ENCODE assay signal across 26 cellular contexts in genomic region chr9:17121264-17121663, GRCh38. TPM values are rescaled to one million over a fixed set of nuclear protein-coding genes. Genes with fewer than 3 reads are reported as not detected.
DNase-seq lines count a peak whose midpoint lies in the region; ATAC-seq, FAIRE-seq and TF ChIP-seq lines count a peak whose summit lies in the region.
"Had no signal": no experiment of that assay in that cellular context is flagged by ENCODE, and none has a peak within 500 bp of the region (broad histone marks: within the 10 kb centered on the region; RNA-seq: fewer than 3 reads in every experiment).

No MANE protein-coding gene starts in this region.

- no peak overlapping the region for H3K4ac ChIP-seq in H9 (ENCODE audit: low read depth, low read length)
- H3K4ac ChIP-seq in H1 (replicated peaks; ENCODE audit: insufficient read length, low read depth, low read length): no peak overlapping the region

- no peaks in the 10 kb centered on the region; the same call in 1 of the 2 replicates for H3K27me3 Mint-ChIP-seq in H9 (ENCODE audit: low read depth)
- H3K27me3 Mint-ChIP-seq: CD4-positive, CD25-positive, alpha-beta regulatory T cell; CD8-positive, alpha-beta memory T cell had no signal

- H4K20me1 ChIP-seq in H9 (ENCODE audit: control insufficient read depth, insufficient read depth, insufficient read length) (no peaks in the 10 kb centered on the region), H1 (replicated peaks in 1 of 2; ENCODE audit: control insufficient read depth in 1 of 2, insufficient read depth in 2 of 2, low read length in 2 of 2) (no peaks in the 10 kb centered on the region)

- TF ChIP-seq EP300 in H1 (IDR thresholded peaks at IDR 0.05; ENCODE audit: borderline replicate concordance in 1 of 2, low read depth in 2 of 2, low read length in 2 of 2): no peak

- no peak overlapping the region for H2BK12ac ChIP-seq in H9 (ENCODE audit: insufficient read length, low read depth, low read length)
- H2BK12ac ChIP-seq in H1 (ENCODE audit: low read depth, low read length): no peak overlapping the region

- H4K91ac ChIP-seq in H9 (ENCODE audit: insufficient read length, low read depth, low read length) (no peak overlapping the region), H1 (replicated peaks; ENCODE audit: insufficient read length, low read length) (no peak overlapping the region)

- no CpG with 5 or more reads among the region's 2 CpGs for WGBS in H9 (ENCODE audit: extremely low coverage, insufficient read length, low lambda C conversion rate)
- WGBS in H1 (ENCODE audit: extremely low coverage in 1 of 2, insufficient coverage in 1 of 2, insufficient read length in 1 of 2, insufficient replicate concordance in 2 of 2, low coverage in 1 of 2, low lambda C conversion rate in 2 of 2, missing lambda C conversion rate in 1 of 2), 2 experiments: 63% methylated on average over 2 of the region's 2 CpGs; no CpG with 5 or more reads in 1 of the 2 experiments

- H3K27ac ChIP-seq in H9 (ENCODE audit: insufficient read length, low read depth, low read length) (no peak overlapping the region), H1 (ENCODE audit: low read depth, low read length) (no peak overlapping the region), Peyer's patch (no peak overlapping the region)
- H3K27ac ChIP-seq: GM23248 had no signal

- no peak overlapping the region for H2AK5ac ChIP-seq in H9 (ENCODE audit: insufficient read length, low read length)
- no peak overlapping the region for H2AK5ac ChIP-seq in H1 (ENCODE audit: low read depth, low read length)

- peak; percentile 36 for FAIRE-seq in H1 (lab: Jason Lieb, UNC)
- FAIRE-seq: A204.1, G401.6, GM12891, GM19239, HTR-8/SVneo, K562 had no signal

- H3K23me2 ChIP-seq in H9 (ENCODE audit: insufficient read length, low read depth, low read length, poor library complexity, severe bottlenecking): no peaks in the 10 kb centered on the region
- H3K23me2 ChIP-seq in H1 (ENCODE audit: low read depth, low read length): no peaks in the 10 kb centered on the region; the same call in 1 of the 2 replicates

- peaks cover 2 to 3% of the 10 kb centered on the region in 2 experiments; a peak in 1 of 5 replicates for H3K9me3 Mint-ChIP-seq in H9

- H3K4me3 ChIP-seq in H1 (ENCODE audit: extremely low read depth in 1 of 4, insufficient read depth in 2 of 4, low read depth in 3 of 4, low read length in 4 of 4) (no peak overlapping the region), Peyer's patch (no peak overlapping the region)
- H3K4me3 ChIP-seq: GM23248, K562 had no signal

- H4K8ac ChIP-seq in H9 (replicated peaks; ENCODE audit: insufficient read length, low read depth, low read length): no peak overlapping the region
- no peak overlapping the region for H4K8ac ChIP-seq in H1 (ENCODE audit: extremely low read depth, insufficient read depth, low read length)

- no peak overlapping the region for H3K14ac ChIP-seq in H9 (ENCODE audit: insufficient read depth, low read length)
- H3K14ac ChIP-seq in H1 (ENCODE audit: insufficient read length): no peak overlapping the region

- no peak overlapping the region for H2BK120ac ChIP-seq in H9 (ENCODE audit: low read depth, low read length, poor library complexity, severe bottlenecking)
- no peak overlapping the region for H2BK120ac ChIP-seq in H1 (replicated peaks; ENCODE audit: low read depth, low read length)

- peak; percentile 32 for DNase-seq in H9
- DNase-seq in H1 (ENCODE audit: low read depth in 1 of 2, low spot score in 2 of 2): no peak
- peak; percentile 17 for DNase-seq in iPS-NIHi11 (ENCODE audit: low spot score)
- no peak for DNase-seq in nucleus accumbens (lab: John Stamatoyannopoulos, UW)
- DNase-seq in Peyer's patch: no peak
- DNase-seq in SHP77 (lab: John Stamatoyannopoulos, UW): no peak
- DNase-seq: ACHN; BE2C; C1 segment of cervical spinal cord; CD4-positive, CD25-positive, alpha-beta regulatory T cell; CD8-positive, alpha-beta memory T cell; COR-L47; DMS 273 treated with DMSO at 0.1 percent for 48 hours; DMS53; DND-41; EL; GM23248; IMR-90 had no signal

- no peak overlapping the region for H3K4me2 ChIP-seq in H9 (ENCODE audit: insufficient read depth, insufficient read length, low read length)
- H3K4me2 ChIP-seq in H1 (ENCODE audit: insufficient read depth in 1 of 2, low read depth in 2 of 2, low read length in 2 of 2): no peak overlapping the region

- no peak overlapping the region for H2AFZ ChIP-seq in H9 (ENCODE audit: low read length)
- no peak overlapping the region for H2AFZ ChIP-seq in H1 (ENCODE audit: low read length)
- H2AFZ ChIP-seq: GM23248 had no signal

- H2BK5ac ChIP-seq in H9 (ENCODE audit: insufficient read length, low read length) (no peak overlapping the region), H1 (ENCODE audit: low read depth, low read length) (no peak overlapping the region)

- H3K9me3 ChIP-seq in H9 (ENCODE audit: control insufficient read depth, low read depth, low read length): no peaks in the 10 kb centered on the region
- H3K9me3 ChIP-seq in H1 (ENCODE audit: insufficient read depth in 2 of 2, low read depth in 1 of 2, low read length in 1 of 2): no peaks in the 10 kb centered on the region
- H3K9me3 ChIP-seq in Peyer's patch: no peaks in the 10 kb centered on the region
- H3K9me3 ChIP-seq: BE2C had no signal

- H3K79me2 ChIP-seq in H9 (ENCODE audit: insufficient read depth, low read length) (no peaks in the 10 kb centered on the region), H1 (ENCODE audit: control insufficient read depth in 1 of 2, insufficient read depth in 2 of 2, low read length in 2 of 2) (no peaks in the 10 kb centered on the region)

- H3K9ac ChIP-seq in H9 (ENCODE audit: extremely low read depth, insufficient read length, low read length) (no peak overlapping the region), H1 (replicated peaks in 1 of 4; ENCODE audit: extremely low read depth in 1 of 4, low read depth in 3 of 4, low read length in 3 of 4) (no peak overlapping the region)
- H3K9ac ChIP-seq: GM23248 had no signal

- H3K56ac ChIP-seq in H9 (ENCODE audit: insufficient read length, low read depth, low read length): no peak overlapping the region
- no peak overlapping the region for H3K56ac ChIP-seq in H1 (replicated peaks; ENCODE audit: insufficient read length, low read depth, low read length)

- CTCF ChIA-PET in H1 (lab: Charles Lee; ENCODE audit: partially characterized antibody): interaction anchor here (0.8 to 1.2 kb wide), 2 partner anchors 282 to 340 kb away, joined by 3 read pairs; no protein-coding TSS in a partner anchor

- H3K27me3 ChIP-seq in H9 (ENCODE audit: insufficient read depth, low read length) (no peaks in the 10 kb centered on the region), H1 (replicated peaks in 1 of 4; ENCODE audit: control insufficient read depth in 3 of 4, extremely low read depth in 1 of 4, insufficient read depth in 3 of 4, low read length in 3 of 4) (no peaks in the 10 kb centered on the region), Peyer's patch (no peaks in the 10 kb centered on the region)
- H3K27me3 ChIP-seq: BE2C had no signal

- H3K27ac Mint-ChIP-seq in H9: peak overlapping the region in 1 of 3 experiments; percentile 1; a peak in 1 of 7 replicates
- H3K27ac Mint-ChIP-seq: CD4-positive, CD25-positive, alpha-beta regulatory T cell; CD8-positive, alpha-beta memory T cell had no signal

- no peak for ATAC-seq in GM21390 (IDR thresholded peaks at IDR 0.05; ENCODE audit: unreplicated experiment)
- ATAC-seq: HCT116, K562 had no signal

- H4K5ac ChIP-seq in H9 (ENCODE audit: insufficient read length, low read depth, low read length) (no peak overlapping the region), H1 (ENCODE audit: insufficient read length, low read depth, low read length) (no peak overlapping the region)

- TF ChIP-seq CTCF in H9 (conservative IDR thresholded peaks at IDR 0.05): no peak
- no peak for TF ChIP-seq CTCF in H1 (IDR thresholded peaks at IDR 0.05; ENCODE audit: control extremely low read depth in 1 of 3, insufficient read depth in 1 of 3, low read depth in 1 of 3, low read length in 3 of 3)
- no peak for TF ChIP-seq CTCF in Peyer's patch (IDR thresholded peaks at IDR 0.05)

- no peak overlapping the region for H3K4me3 Mint-ChIP-seq in H9
- H3K4me3 Mint-ChIP-seq: CD4-positive, CD25-positive, alpha-beta regulatory T cell; CD8-positive, alpha-beta memory T cell had no signal

- H3K23ac ChIP-seq in H9 (ENCODE audit: insufficient read length, low read depth, low read length) (no peak overlapping the region), H1 (ENCODE audit: insufficient read length) (no peak overlapping the region)

- no peak overlapping the region for H3T11ph ChIP-seq in H9 (ENCODE audit: low read length)

- POLR2A ChIA-PET in H1 (lab: Charles Lee; ENCODE audit: partially characterized antibody): no interaction called here

- H3K36me3 Mint-ChIP-seq in H9 (ENCODE audit: insufficient read depth in 1 of 3, low read depth in 3 of 3): peaks cover 0 to 5% (median 3%) of the 10 kb centered on the region in 3 experiments; a peak in 3 of 7 replicates
- H3K36me3 Mint-ChIP-seq: CD4-positive, CD25-positive, alpha-beta regulatory T cell; CD8-positive, alpha-beta memory T cell had no signal

- H3K79me1 ChIP-seq in H9 (ENCODE audit: insufficient read depth, low read depth, low read length, poor library complexity, severe bottlenecking) (no peaks in the 10 kb centered on the region), H1 (ENCODE audit: low read depth, low read length) (no peaks in the 10 kb centered on the region)

- TF ChIP-seq POLR2A in H1 (IDR thresholded peaks at IDR 0.05; ENCODE audit: control extremely low read depth in 1 of 2, low read depth in 2 of 2, low read length in 2 of 2): no peak
- TF ChIP-seq POLR2A in Peyer's patch (IDR thresholded peaks at IDR 0.05): no peak

- no peaks in the 10 kb centered on the region for H3K4me1 ChIP-seq in H9 (ENCODE audit: insufficient read depth, low read length)
- peaks cover 0 to 3% (median 0%) of the 10 kb centered on the region in 4 experiments; a peak in 2 of 7 replicates for H3K4me1 ChIP-seq in H1 (replicated peaks in 1 of 4; ENCODE audit: control insufficient read depth in 3 of 4, insufficient read depth in 4 of 4, low read length in 3 of 4)
- H3K4me1 ChIP-seq in Peyer's patch: no peaks in the 10 kb centered on the region

- no peaks in the 10 kb centered on the region for H3K36me3 ChIP-seq in H1 (ENCODE audit: control insufficient read depth in 2 of 4, insufficient read depth in 4 of 4, low read length in 3 of 4)
- no peaks in the 10 kb centered on the region for H3K36me3 ChIP-seq in Peyer's patch
- H3K36me3 ChIP-seq: BE2C had no signal

- no peak overlapping the region for H2BK15ac ChIP-seq in H9 (ENCODE audit: low read depth, low read length)
- no peak overlapping the region for H2BK15ac ChIP-seq in H1 (ENCODE audit: low read length)

- no peak overlapping the region for H2BK20ac ChIP-seq in H9 (ENCODE audit: low read depth, low read length, poor library complexity, severe bottlenecking)
- H2BK20ac ChIP-seq in H1 (ENCODE audit: low read length): no peak overlapping the region

- peaks cover 12 to 21% of the 10 kb centered on the region in 2 experiments for H3K4me1 Mint-ChIP-seq in H9
- H3K4me1 Mint-ChIP-seq: CD4-positive, CD25-positive, alpha-beta regulatory T cell; CD8-positive, alpha-beta memory T cell had no signal

- TF ChIP-seq RAD21 in H1 (IDR thresholded peaks at IDR 0.05 in 1 of 2, conservative IDR thresholded peaks at IDR 0.05 in 1 of 2; ENCODE audit: low read depth in 2 of 2, low read length in 2 of 2): no peak

- H3K18ac ChIP-seq in H9 (ENCODE audit: insufficient read length, low read depth, low read length) (no peak overlapping the region), H1 (ENCODE audit: extremely low read depth, low read length) (no peak overlapping the region)

RNA-seq across cellular contexts. Expression of gene CNTLN, which starts 13.6 kb away (rescaled TPM):
- 13.7 and 15.0 TPM in 2 replicates for total RNA-seq in H9 (2021)
- 10.5 and 10.8 TPM in 2 replicates for total RNA-seq in H1 (2021; fragmentation: NEBNext Ultra II Directional; extraction: Animal tissue kit (Norgen Biotek cat#: 25700))
- 2.9 and 4.8 TPM in 2 replicates for polyA plus RNA-seq in H1 (2011; rRNA removed)
- 5.7 TPM for polyA plus RNA-seq in H1 (2011; cell fraction: cytosol; rRNA removed)
- 4.1 TPM for polyA plus RNA-seq in H1 (2011; cell fraction: nucleus; rRNA removed)
- 5.1 to 9.3 TPM (median 6.0 TPM) in 4 replicates for polyA plus RNA-seq in H1 (2012, experiment 1 of 2)
- polyA plus RNA-seq in H1 (2012, experiment 2 of 2): 0.50 TPM
- polyA plus RNA-seq in H1 (2013, experiment 1 of 2): 8.6 TPM
- 8.1 TPM for polyA plus RNA-seq in H1 (2013, experiment 2 of 2)
- polyA minus RNA-seq in H1 (2011; rRNA and poly(A)+ RNA removed): 5.8 and 6.4 TPM in 2 replicates
- polyA minus RNA-seq in H1 (2011; cell fraction: cytosol; rRNA and poly(A)+ RNA removed): 6.1 TPM
- polyA minus RNA-seq in H1 (2011; cell fraction: nucleus; rRNA and poly(A)+ RNA removed): 35.3 TPM
- total RNA-seq in Peyer's patch: 10 to 100 TPM in 2 of 4 donors, 1 to 10 TPM in 2; 3.9 to 39.6 (median 7.4) TPM
- total RNA-seq: K562 had no signal
- polyA plus RNA-seq: CD8-positive, alpha-beta memory T cell had no signal

Comparison
In these comparisons a context has a peak if more than half of its experiments do, and no peak if none do; other contexts are left out.
1. DNase-seq: peak in H9 (single experiment) and iPS-NIHi11 (single experiment); none in H1 (0 of 2), nucleus accumbens (0 of 56), Peyer's patch (0 of 3) and SHP77 (0 of 2).